In genomic region chr3:58566398-58567250, GRCh38 we compare ENCODE assay signal across 17 cellular contexts. TPM values are rescaled to one million over a fixed set of nuclear protein-coding genes. Genes with fewer than 3 reads are reported as not detected.
"Had no signal": no experiment of that assay in that cellular context is flagged by ENCODE, and none has a peak within 500 bp of the region (broad histone marks: within the 10 kb centered on the region; RNA-seq: fewer than 3 reads in every experiment).

No MANE protein-coding gene starts in this region.

- H3K27me3 ChIP-seq: heart left ventricle, sigmoid colon, spleen, upper lobe of right lung had no signal

- H3K36me3 Mint-ChIP-seq: activated naive CD8-positive, alpha-beta T cell treated with anti-CD3 and anti-CD28 coated beads for 36 hours; memory B cell had no signal

- H3K4me1 ChIP-seq: psoas muscle, upper lobe of right lung had no signal

- H3K36me3 ChIP-seq: sigmoid colon had no signal

- DNase-seq: activated naive CD8-positive, alpha-beta T cell treated with anti-CD3 and anti-CD28 coated beads for 36 hours; activated T-cell treated with anti-CD3 and anti-CD28 coated beads, Interleukin-2, amount 50 U/mL, for 4 hours; amygdala; foreskin melanocyte; heart left ventricle; psoas muscle; spleen; stimulated activated naive CD8-positive, alpha-beta T cell treated with anti-CD3 and anti-CD28 coated beads, Interleukin-15, amount 100 ng/mL, for 72 hours had no signal

- H3K27ac ChIP-seq: epithelial cell of prostate, psoas muscle, sigmoid colon, spleen, upper lobe of right lung had no signal

- H3K27ac Mint-ChIP-seq: activated naive CD8-positive, alpha-beta T cell treated with anti-CD3 and anti-CD28 coated beads for 36 hours; memory B cell; nephron; T-helper 2 cell treated with Interferon-gamma antibody and Interleukin-4, amounts not matched to agents 5 μg/mL and 100 μg/mL, for 36 hours had no signal

- H3K9me3 ChIP-seq: psoas muscle, sigmoid colon, spleen, upper lobe of right lung had no signal

- ATAC-seq: activated T-cell treated with anti-CD3 and anti-CD28 coated beads, Interleukin-2, amount 50 U/mL, for 4 hours; heart left ventricle; left lobe of liver; psoas muscle; stimulated activated naive CD8-positive, alpha-beta T cell treated with anti-CD3 and anti-CD28 coated beads, Interleukin-15, amount 100 ng/mL, for 72 hours; upper lobe of right lung had no signal

- H3K27me3 Mint-ChIP-seq: activated naive CD8-positive, alpha-beta T cell treated with anti-CD3 and anti-CD28 coated beads for 36 hours had no signal

- H3K9me3 Mint-ChIP-seq: activated naive CD8-positive, alpha-beta T cell treated with anti-CD3 and anti-CD28 coated beads for 36 hours; stimulated activated naive CD8-positive, alpha-beta T cell treated with anti-CD3 and anti-CD28 coated beads, Interleukin-15, amount 100 ng/mL, for 72 hours; T-helper 2 cell treated with Interferon-gamma antibody and Interleukin-4, amounts not matched to agents 5 μg/mL and 100 μg/mL, for 36 hours had no signal

- H3K4me3 ChIP-seq: heart left ventricle, psoas muscle, sigmoid colon, spleen, upper lobe of right lung had no signal

- H3K4me3 Mint-ChIP-seq: activated naive CD8-positive, alpha-beta T cell treated with anti-CD3 and anti-CD28 coated beads for 36 hours; activated T-cell treated with anti-CD3 and anti-CD28 coated beads, Interleukin-2, amount 50 U/mL, for 4 hours; brain; memory B cell; nephron; stimulated activated naive CD8-positive, alpha-beta T cell treated with anti-CD3 and anti-CD28 coated beads, Interleukin-15, amount 100 ng/mL, for 72 hours; T-helper 2 cell treated with Interferon-gamma antibody and Interleukin-4, amounts not matched to agents 5 μg/mL and 100 μg/mL, for 36 hours had no signal

RNA-seq across cellular contexts. Expression of gene FAM107A, which starts 10.6 kb away (rescaled TPM):
- total RNA-seq: activated naive CD8-positive, alpha-beta T cell treated with anti-CD3 and anti-CD28 coated beads for 36 hours; activated T-cell treated with anti-CD3 and anti-CD28 coated beads, Interleukin-2, amount 50 U/mL, for 4 hours; SK-MEL-5 had no signal

RNA-seq across cellular contexts. Expression of gene ACOX2, which starts 29.6 kb away (rescaled TPM):
- total RNA-seq: activated naive CD8-positive, alpha-beta T cell treated with anti-CD3 and anti-CD28 coated beads for 36 hours; activated T-cell treated with anti-CD3 and anti-CD28 coated beads, Interleukin-2, amount 50 U/mL, for 4 hours had no signal
